9 cellular contexts compared by ENCODE assay signal in genomic region chr1:1433804-1434130, GRCh38. TPM values are rescaled to one million over a fixed set of nuclear protein-coding genes. Genes with fewer than 3 reads are reported as not detected.
DNase-seq lines count a peak whose midpoint lies in the region; ATAC-seq and TF ChIP-seq lines count a peak whose summit lies in the region.
"Had no signal": no experiment of that assay in that cellular context is flagged by ENCODE, and none has a peak within 500 bp of the region (broad histone marks: within the 10 kb centered on the region; RNA-seq: fewer than 3 reads in every experiment).

No MANE protein-coding gene starts in this region.

- 0 to 19% (median 5%) methylated on average over 2 to 12 of the region's 12 CpGs for WGBS in spleen, 5 donors

- no peak for TF ChIP-seq POLR2A in spleen (IDR thresholded peaks at IDR 0.05)

- H3K27ac ChIP-seq in right atrium auricular region = peak overlapping the region; percentile 81 to 87
- H3K27ac ChIP-seq in spleen = peak overlapping the region in 7 of 8 donors; percentile 17 to 82 (median 74)
- H3K27ac ChIP-seq: 22Rv1 had no signal

- TF ChIP-seq CTCF in right atrium auricular region (IDR thresholded peaks at IDR 0.05) = no peak
- no peak for TF ChIP-seq CTCF in spleen (IDR thresholded peaks at IDR 0.05 in 8 of 11, conservative IDR thresholded peaks at IDR 0.05 in 3 of 11)

- intact Hi-C loops in spleen (cut with DNase I; ENCODE audit: low total_unique reads) = no loop called here

- ATAC-seq in GM21786 (IDR thresholded peaks at IDR 0.05; ENCODE audit: unreplicated experiment) = no peak

- DNase-seq in DMS 273 (lab: John Stamatoyannopoulos, UW; ENCODE audit: unreplicated experiment) = peak; percentile 88
- no peak for DNase-seq in DMS 273 treated with DMSO at 0.1 percent for 48 hours (lab: John Stamatoyannopoulos, UW)
- DNase-seq in activated CD8-positive, alpha-beta memory T cell treated with anti-CD3 and anti-CD28 coated beads for 4 hours (ENCODE audit: low read depth in 2 of 2) = peak; percentile 10 to 25
- peak; percentile 71 for DNase-seq in right atrium auricular region (ENCODE audit: low spot score)
- no peak for DNase-seq in spleen
- no peak for DNase-seq in NCI-H1105 (lab: John Stamatoyannopoulos, UW)
- no peak for DNase-seq in occipital lobe (lab: John Stamatoyannopoulos, UW)

- H3K4me1 ChIP-seq in right atrium auricular region (peaks cover 0 to 82% of the 10 kb centered on the region in 2 donors), spleen (peaks cover 38 to 94% (median 71%) of the 10 kb centered on the region in 6 donors)

- H3K4me3 ChIP-seq in right atrium auricular region (peak overlapping the region in 1 of 2 donors; percentile 56), spleen (peak overlapping the region in 2 of 8 donors; percentile 1 to 71)

- no peaks in the 10 kb centered on the region for H3K9me3 ChIP-seq in right atrium auricular region
- H3K9me3 ChIP-seq in spleen = no peaks in the 10 kb centered on the region

- no peaks in the 10 kb centered on the region for H3K27me3 ChIP-seq in right atrium auricular region
- H3K27me3 ChIP-seq in spleen (replicated peaks in 1 of 7) = peaks cover 0 to 99% (median 41%) of the 10 kb centered on the region in 7 donors

- no peaks in the 10 kb centered on the region for H3K36me3 ChIP-seq in right atrium auricular region
- no peaks in the 10 kb centered on the region for H3K36me3 ChIP-seq in spleen

RNA-seq across cellular contexts. Expression of gene VWA1, which starts 1.7 kb away (rescaled TPM):
- total RNA-seq in right atrium auricular region (10 to 100 TPM; 13.0 to 15.2 TPM), spleen (10 to 100 TPM in 6 of 7 donors, 1 to 10 TPM in 1; 3.9 to 18.0 (median 13.1) TPM), occipital lobe (4.1 TPM)
- polyA plus RNA-seq in spleen = 10 to 100 TPM in 2 of 3 donors, 1 to 10 TPM in 1; 4.1 to 12.7 (median 11.0) TPM

RNA-seq across cellular contexts. Expression of gene ANKRD65, which starts 12.7 kb away (rescaled TPM):
- total RNA-seq in right atrium auricular region = 1 to 10 TPM; 2.2 to 2.4 TPM
- 1 to 10 TPM in 5 of 7 donors, under 1 TPM in 2; 0.43 to 2.7 (median 1.2) TPM for total RNA-seq in spleen
- 1 to 10 TPM; 2.3 to 4.3 (median 3.0) TPM for polyA plus RNA-seq in spleen
- 1.4 TPM for total RNA-seq in occipital lobe

RNA-seq across cellular contexts. Expression of gene ATAD3C, which starts 15.7 kb away (rescaled TPM):
- 1 to 10 TPM; 1.4 to 2.8 TPM for total RNA-seq in right atrium auricular region
- total RNA-seq in spleen = 1 to 10 TPM in 2 of 7 donors, under 1 TPM in 3, not detected in 2; 0.25 to 3.9 (median 0.57) TPM
- polyA plus RNA-seq in spleen = under 1 TPM; 0.55 to 0.85 (median 0.83) TPM
- total RNA-seq in occipital lobe = 0.62 TPM

RNA-seq across cellular contexts. Expression of gene MRPL20, which starts 26.7 kb away (rescaled TPM):
- total RNA-seq in right atrium auricular region = 100 to 1,000 TPM; 160 to 218 TPM
- 100 to 1,000 TPM in 3 of 7 donors, 10 to 100 TPM in 4; 67.4 to 144 (median 91.3) TPM for total RNA-seq in spleen
- polyA plus RNA-seq in spleen = 100 to 1,000 TPM; 101 to 168 (median 122) TPM
- total RNA-seq in occipital lobe = 50.4 TPM

RNA-seq across cellular contexts. Expression of gene CCNL2, which starts 34.6 kb away (rescaled TPM):
- 10 to 100 TPM; 41.6 to 44.2 TPM for total RNA-seq in right atrium auricular region
- 100 to 1,000 TPM; 167 to 299 (median 208) TPM for total RNA-seq in spleen
- 100 to 1,000 TPM; 111 to 230 (median 199) TPM for polyA plus RNA-seq in spleen
- 116 TPM for total RNA-seq in occipital lobe

Comparison
In these comparisons a context has a peak if more than half of its experiments do, and no peak if none do; other contexts are left out.
1. DNase-seq: peak in DMS 273 (single experiment), activated CD8-positive, alpha-beta memory T cell treated with anti-CD3 and anti-CD28 coated beads for 4 hours (2 of 2) and right atrium auricular region (single experiment); none in DMS 273 treated with DMSO at 0.1 percent for 48 hours (single experiment), spleen (single experiment), NCI-H1105 (single experiment) and occipital lobe (single experiment).